Comparison of ENCODE assay signal across 8 cellular contexts in the genomic region with DNA sequence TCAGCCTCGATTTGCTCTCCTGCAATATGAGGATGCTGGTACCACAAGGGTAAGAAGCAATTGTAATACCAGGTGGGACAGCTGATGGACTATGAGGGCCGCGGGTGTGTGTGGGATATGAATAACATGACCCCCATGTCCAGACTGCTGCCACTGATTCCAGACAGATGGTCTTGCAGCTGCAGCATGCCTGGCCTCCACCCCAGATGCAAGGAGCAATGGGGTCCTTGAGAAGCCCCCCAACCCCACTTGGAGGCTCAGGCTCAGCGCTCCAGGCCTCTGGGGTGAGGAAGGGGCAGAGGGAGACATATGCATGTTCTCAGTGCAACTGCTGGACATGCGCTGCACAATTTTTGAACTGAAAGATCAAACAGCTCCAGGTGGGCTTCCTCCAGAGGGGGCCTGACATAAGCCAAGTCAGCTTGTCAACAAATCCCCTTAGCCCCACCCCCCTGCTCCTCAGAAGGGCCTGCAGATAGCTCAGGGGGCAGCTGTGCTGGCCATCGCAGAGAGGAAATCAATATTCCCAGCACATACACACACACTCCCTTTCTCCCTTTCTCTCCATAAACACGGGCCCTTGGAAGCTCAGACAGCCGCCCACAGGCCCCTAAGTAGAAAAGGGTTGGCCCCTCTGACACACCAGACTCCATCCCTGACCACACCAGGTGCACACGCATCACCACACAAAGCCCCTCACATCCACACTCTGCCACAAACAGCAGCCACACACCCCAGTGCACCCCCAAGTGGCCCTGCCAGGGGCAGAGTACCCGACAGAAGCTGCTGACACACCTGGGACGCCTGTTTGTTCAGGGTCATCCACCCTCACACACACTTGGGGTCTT.
DNase-seq lines count a peak whose midpoint lies in the region; ATAC-seq and TF ChIP-seq lines count a peak whose summit lies in the region.

No MANE protein-coding gene starts in this region.

- H3K36me3 ChIP-seq in GM23338 (ENCODE audit: insufficient read depth) = no peaks in the 10 kb centered on the region
- no peaks in the 10 kb centered on the region for H3K36me3 ChIP-seq in SK-N-MC (ENCODE audit: insufficient read depth, low read length)

- H3K4me3 Mint-ChIP-seq in GM23338 = peak overlapping the region; percentile 85

- ATAC-seq in GM23338 (no peak), GM21737 (IDR thresholded peaks at IDR 0.05; ENCODE audit: unreplicated experiment) (no peak), GM19467 (IDR thresholded peaks at IDR 0.05; ENCODE audit: unreplicated experiment) (no peak)

- no peaks in the 10 kb centered on the region for H3K9me2 ChIP-seq in GM23338 (ENCODE audit: insufficient read depth)

- peaks cover 57% of the 10 kb centered on the region for H3K79me2 ChIP-seq in GM23338 (replicated peaks; ENCODE audit: insufficient read depth)

- H2AFZ ChIP-seq in GM23338 = no peak overlapping the region

- peaks cover 14% of the 10 kb centered on the region; the same call in 1 of the 2 replicates for H3K4me1 ChIP-seq in GM23338 (ENCODE audit: insufficient read depth)

- 0 out of 2 replicates have a peak, but pooled peaks cover 2% of the 10 kb centered on the region for H3K27me3 ChIP-seq in GM23338 (ENCODE audit: insufficient read depth)

- no peaks in the 10 kb centered on the region for H3K36me3 Mint-ChIP-seq in GM23338 (ENCODE audit: low read depth)

- no peaks in the 10 kb centered on the region for H3F3A ChIP-seq in GM23338 (replicated peaks; ENCODE audit: low read depth)

- H3K4me2 ChIP-seq in GM23338 = peak overlapping the region; percentile 95

- no peaks in the 10 kb centered on the region for H3K9me3 Mint-ChIP-seq in GM23338

- H3K9ac ChIP-seq in SK-N-MC (ENCODE audit: insufficient read length) = no peak overlapping the region

- H3K4me3 ChIP-seq in GM23338 = peak overlapping the region; percentile 89
- H3K4me3 ChIP-seq in SK-N-MC = peak overlapping the region; percentile 78
- H3K4me3 ChIP-seq in foreskin fibroblast (ENCODE audit: low read depth in 1 of 2, low read length in 2 of 2) = peak overlapping the region; percentile 73 to 83

- H3K9me3 ChIP-seq in SK-N-MC (ENCODE audit: low read depth, low read length) = no peaks in the 10 kb centered on the region

- peaks cover 35% of the 10 kb centered on the region for H3K4me1 Mint-ChIP-seq in GM23338

- no peak for DNase-seq in GM23338 (ENCODE audit: low spot score)
- DNase-seq in SK-N-MC (ENCODE audit: low read depth, low spot score) = no peak
- DNase-seq in foreskin fibroblast = no peak
- peak; percentile 75 for DNase-seq in retina
- no peak for DNase-seq in NCI-H226
- DNase-seq in NCI-H1930 (lab: John Stamatoyannopoulos, UW) = no peak

- H4K20me1 ChIP-seq in GM23338 (replicated peaks; ENCODE audit: insufficient read depth) = peaks cover 7% of the 10 kb centered on the region; the same call in 1 of the 2 replicates

- H3K27me3 Mint-ChIP-seq in GM23338 (ENCODE audit: insufficient read depth, low read depth, poor library complexity) = peaks cover 32% of the 10 kb centered on the region

- H3K27ac Mint-ChIP-seq in GM23338 = no peak overlapping the region; the same call in 1 of the 2 replicates

- H3K27ac ChIP-seq in GM23338 (ENCODE audit: low read depth) (no peak overlapping the region), SK-N-MC (no peak overlapping the region)

- TF ChIP-seq CTCF in GM23338 (conservative IDR thresholded peaks at IDR 0.05; ENCODE audit: low read depth in 2 of 2) = no peak
- TF ChIP-seq CTCF in foreskin fibroblast (IDR thresholded peaks at IDR 0.05; ENCODE audit: low read depth, low read length) = no peak

TF ChIP-seq in GM23338, 12 proteins besides CTCF, POLR2A, EP300 and RAD21 (continues in another document):
- TF ChIP-seq EZH2phosphoT487 (IDR thresholded peaks at IDR 0.05; ENCODE audit: unreplicated experiment) (no peak), CREB1 (CRISPR knock-in tag; IDR thresholded peaks at IDR 0.05; ENCODE audit: low read depth) (no peak), ZNF114 (CRISPR knock-in tag; IDR thresholded peaks at IDR 0.05) (no peak), EZH2 (IDR thresholded peaks at IDR 0.05; ENCODE audit: low read depth, unreplicated experiment) (no peak), JUNB (IDR thresholded peaks at IDR 0.05; ENCODE audit: unreplicated experiment) (no peak), STAT1 (IDR thresholded peaks at IDR 0.05; ENCODE audit: unreplicated experiment) (no peak), POLR2AphosphoS5 (IDR thresholded peaks at IDR 0.05; ENCODE audit: low read depth) (no peak)
- TF ChIP-seq, protein P1, sequence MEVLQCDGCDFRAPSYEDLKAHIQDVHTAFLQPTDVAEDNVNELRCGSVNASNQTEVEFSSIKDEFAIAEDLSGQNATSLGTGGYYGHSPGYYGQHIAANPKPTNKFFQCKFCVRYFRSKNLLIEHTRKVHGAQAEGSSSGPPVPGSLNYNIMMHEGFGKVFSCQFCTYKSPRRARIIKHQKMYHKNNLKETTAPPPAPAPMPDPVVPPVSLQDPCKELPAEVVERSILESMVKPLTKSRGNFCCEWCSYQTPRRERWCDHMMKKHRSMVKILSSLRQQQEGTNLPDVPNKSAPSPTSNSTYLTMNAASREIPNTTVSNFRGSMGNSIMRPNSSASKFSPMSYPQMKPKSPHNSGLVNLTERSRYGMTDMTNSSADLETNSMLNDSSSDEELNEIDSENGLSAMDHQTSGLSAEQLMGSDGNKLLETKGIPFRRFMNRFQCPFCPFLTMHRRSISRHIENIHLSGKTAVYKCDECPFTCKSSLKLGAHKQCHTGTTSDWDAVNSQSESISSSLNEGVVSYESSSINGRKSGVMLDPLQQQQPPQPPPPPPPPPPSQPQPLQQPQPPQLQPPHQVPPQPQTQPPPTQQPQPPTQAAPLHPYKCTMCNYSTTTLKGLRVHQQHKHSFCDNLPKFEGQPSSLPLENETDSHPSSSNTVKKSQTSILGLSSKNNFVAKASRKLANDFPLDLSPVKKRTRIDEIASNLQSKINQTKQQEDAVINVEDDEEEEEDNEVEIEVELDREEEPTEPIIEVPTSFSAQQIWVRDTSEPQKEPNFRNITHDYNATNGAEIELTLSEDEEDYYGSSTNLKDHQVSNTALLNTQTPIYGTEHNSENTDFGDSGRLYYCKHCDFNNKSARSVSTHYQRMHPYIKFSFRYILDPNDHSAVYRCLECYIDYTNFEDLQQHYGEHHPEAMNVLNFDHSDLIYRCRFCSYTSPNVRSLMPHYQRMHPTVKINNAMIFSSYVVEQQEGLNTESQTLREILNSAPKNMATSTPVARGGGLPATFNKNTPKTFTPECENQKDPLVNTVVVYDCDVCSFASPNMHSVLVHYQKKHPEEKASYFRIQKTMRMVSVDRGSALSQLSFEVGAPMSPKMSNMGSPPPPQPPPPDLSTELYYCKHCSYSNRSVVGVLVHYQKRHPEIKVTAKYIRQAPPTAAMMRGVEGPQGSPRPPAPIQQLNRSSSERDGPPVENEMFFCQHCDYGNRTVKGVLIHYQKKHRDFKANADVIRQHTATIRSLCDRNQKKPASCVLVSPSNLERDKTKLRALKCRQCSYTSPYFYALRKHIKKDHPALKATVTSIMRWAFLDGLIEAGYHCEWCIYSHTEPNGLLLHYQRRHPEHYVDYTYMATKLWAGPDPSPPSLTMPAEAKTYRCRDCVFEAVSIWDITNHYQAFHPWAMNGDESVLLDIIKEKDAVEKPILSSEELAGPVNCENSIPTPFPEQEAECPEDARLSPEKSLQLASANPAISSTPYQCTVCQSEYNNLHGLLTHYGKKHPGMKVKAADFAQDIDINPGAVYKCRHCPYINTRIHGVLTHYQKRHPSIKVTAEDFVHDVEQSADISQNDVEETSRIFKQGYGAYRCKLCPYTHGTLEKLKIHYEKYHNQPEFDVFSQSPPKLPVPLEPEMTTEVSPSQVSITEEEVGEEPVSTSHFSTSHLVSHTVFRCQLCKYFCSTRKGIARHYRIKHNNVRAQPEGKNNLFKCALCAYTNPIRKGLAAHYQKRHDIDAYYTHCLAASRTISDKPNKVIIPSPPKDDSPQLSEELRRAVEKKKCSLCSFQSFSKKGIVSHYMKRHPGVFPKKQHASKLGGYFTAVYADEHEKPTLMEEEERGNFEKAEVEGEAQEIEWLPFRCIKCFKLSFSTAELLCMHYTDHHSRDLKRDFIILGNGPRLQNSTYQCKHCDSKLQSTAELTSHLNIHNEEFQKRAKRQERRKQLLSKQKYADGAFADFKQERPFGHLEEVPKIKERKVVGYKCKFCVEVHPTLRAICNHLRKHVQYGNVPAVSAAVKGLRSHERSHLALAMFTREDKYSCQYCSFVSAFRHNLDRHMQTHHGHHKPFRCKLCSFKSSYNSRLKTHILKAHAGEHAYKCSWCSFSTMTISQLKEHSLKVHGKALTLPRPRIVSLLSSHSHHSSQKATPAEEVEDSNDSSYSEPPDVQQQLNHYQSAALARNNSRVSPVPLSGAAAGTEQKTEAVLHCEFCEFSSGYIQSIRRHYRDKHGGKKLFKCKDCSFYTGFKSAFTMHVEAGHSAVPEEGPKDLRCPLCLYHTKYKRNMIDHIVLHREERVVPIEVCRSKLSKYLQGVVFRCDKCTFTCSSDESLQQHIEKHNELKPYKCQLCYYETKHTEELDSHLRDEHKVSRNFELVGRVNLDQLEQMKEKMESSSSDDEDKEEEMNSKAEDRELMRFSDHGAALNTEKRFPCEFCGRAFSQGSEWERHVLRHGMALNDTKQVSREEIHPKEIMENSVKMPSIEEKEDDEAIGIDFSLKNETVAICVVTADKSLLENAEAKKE (CRISPR knock-in tag; IDR thresholded peaks at IDR 0.05) = no peak
- TF ChIP-seq, protein P2, sequence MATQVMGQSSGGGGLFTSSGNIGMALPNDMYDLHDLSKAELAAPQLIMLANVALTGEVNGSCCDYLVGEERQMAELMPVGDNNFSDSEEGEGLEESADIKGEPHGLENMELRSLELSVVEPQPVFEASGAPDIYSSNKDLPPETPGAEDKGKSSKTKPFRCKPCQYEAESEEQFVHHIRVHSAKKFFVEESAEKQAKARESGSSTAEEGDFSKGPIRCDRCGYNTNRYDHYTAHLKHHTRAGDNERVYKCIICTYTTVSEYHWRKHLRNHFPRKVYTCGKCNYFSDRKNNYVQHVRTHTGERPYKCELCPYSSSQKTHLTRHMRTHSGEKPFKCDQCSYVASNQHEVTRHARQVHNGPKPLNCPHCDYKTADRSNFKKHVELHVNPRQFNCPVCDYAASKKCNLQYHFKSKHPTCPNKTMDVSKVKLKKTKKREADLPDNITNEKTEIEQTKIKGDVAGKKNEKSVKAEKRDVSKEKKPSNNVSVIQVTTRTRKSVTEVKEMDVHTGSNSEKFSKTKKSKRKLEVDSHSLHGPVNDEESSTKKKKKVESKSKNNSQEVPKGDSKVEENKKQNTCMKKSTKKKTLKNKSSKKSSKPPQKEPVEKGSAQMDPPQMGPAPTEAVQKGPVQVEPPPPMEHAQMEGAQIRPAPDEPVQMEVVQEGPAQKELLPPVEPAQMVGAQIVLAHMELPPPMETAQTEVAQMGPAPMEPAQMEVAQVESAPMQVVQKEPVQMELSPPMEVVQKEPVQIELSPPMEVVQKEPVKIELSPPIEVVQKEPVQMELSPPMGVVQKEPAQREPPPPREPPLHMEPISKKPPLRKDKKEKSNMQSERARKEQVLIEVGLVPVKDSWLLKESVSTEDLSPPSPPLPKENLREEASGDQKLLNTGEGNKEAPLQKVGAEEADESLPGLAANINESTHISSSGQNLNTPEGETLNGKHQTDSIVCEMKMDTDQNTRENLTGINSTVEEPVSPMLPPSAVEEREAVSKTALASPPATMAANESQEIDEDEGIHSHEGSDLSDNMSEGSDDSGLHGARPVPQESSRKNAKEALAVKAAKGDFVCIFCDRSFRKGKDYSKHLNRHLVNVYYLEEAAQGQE (IDR thresholded peaks at IDR 0.05; ENCODE audit: unreplicated experiment) = no peak
